20 cellular contexts compared by ENCODE assay signal in genomic region chr13:40484981-40485380, GRCh38.
A peak's percentile ranks its signal among the peaks of the same experiment; 100 is the strongest.
DNase-seq lines count a peak whose midpoint lies in the region; ATAC-seq and TF ChIP-seq lines count a peak whose summit lies in the region.
"Had no signal": no experiment of that assay in that cellular context is flagged by ENCODE, and none has a peak within 500 bp of the region (broad histone marks: within the 10 kb centered on the region; RNA-seq: fewer than 3 reads in every experiment).

No MANE protein-coding gene starts in this region.

- H3K27ac Mint-ChIP-seq in activated naive CD4-positive, alpha-beta T cell treated with anti-CD3 and anti-CD28 coated beads for 36 hours, result peak overlapping the region; percentile 65
- H3K27ac Mint-ChIP-seq: progenitor cell of endocrine pancreas had no signal

- no peaks in the 10 kb centered on the region for H3K36me3 ChIP-seq in body of pancreas (replicated peaks in 1 of 2; ENCODE audit: insufficient read depth in 1 of 2, low read depth in 2 of 2)
- H3K36me3 ChIP-seq: heart right ventricle, suprapubic skin had no signal

- peak; percentile 66 for ATAC-seq in body of pancreas
- ATAC-seq in HG03469 (IDR thresholded peaks at IDR 0.05; ENCODE audit: unreplicated experiment), result no peak
- ATAC-seq: HCT116 had no signal

- H3K9me3 Mint-ChIP-seq in activated naive CD4-positive, alpha-beta T cell treated with anti-CD3 and anti-CD28 coated beads for 36 hours, result peaks cover 7% of the 10 kb centered on the region

- intact Hi-C loops in activated naive CD4-positive, alpha-beta T cell treated with anti-CD3 and anti-CD28 coated beads for 36 hours (cut with micrococcal nuclease), result loop anchor here (1.0 to 10.0 kb wide), 17 partner anchors 33 to 708 kb away; partner anchors contain the start of gene MRPS31
- intact Hi-C loops in body of pancreas (cut with DNase I), result no loop called here

- no peak for DNase-seq in activated naive CD4-positive, alpha-beta T cell treated with anti-CD3 and anti-CD28 coated beads for 36 hours
- DNase-seq in activated naive CD4-positive, alpha-beta T cell treated with anti-CD3 and anti-CD28 coated beads, Interleukin-2, amount 50 U/mL, for 16 hours, result no peak
- DNase-seq in RWPE1 (ENCODE audit: low spot score) (no peak), body of pancreas (peak; percentile 58 to 86 (median 78)), NCI-H1436 treated with DMSO at 0.1 percent for 48 hours (lab: John Stamatoyannopoulos, UW) (no peak), OCI-M2 (lab: John Stamatoyannopoulos, UW; ENCODE audit: unreplicated experiment) (no peak)
- DNase-seq in stimulated activated CD8-positive, alpha-beta memory T cell treated with anti-CD3 and anti-CD28 coated beads, Interleukin-4, amount 100 ng/mL, for 48 hours, result peak; percentile 36
- DNase-seq: anterior cingulate cortex, cortex of kidney, DMS53, heart right ventricle, KG1, NCI-H1930, NCI-H774, RPMI8226, T1000 had no signal

- CTCF ChIA-PET in activated naive CD4-positive, alpha-beta T cell treated with anti-CD3 and anti-CD28 coated beads for 36 hours (lab: Charles Lee), result interaction anchor here (1.0 to 1.8 kb wide), 3 partner anchors 12 to 197 kb away, joined by 4 to 6 read pairs (median 5); no protein-coding TSS in a partner anchor
- CTCF ChIA-PET in RWPE1 (lab: Yijun Ruan, JAX), result no interaction called here

- no peaks in the 10 kb centered on the region for H3K27me3 Mint-ChIP-seq in activated naive CD4-positive, alpha-beta T cell treated with anti-CD3 and anti-CD28 coated beads for 36 hours (ENCODE audit: low read depth)

- 54 to 72% methylated on average over 7 of the region's 7 CpGs for WGBS in body of pancreas, 2 donors

- H3K4me3 Mint-ChIP-seq in activated naive CD4-positive, alpha-beta T cell treated with anti-CD3 and anti-CD28 coated beads for 36 hours, result no peak overlapping the region

- peaks cover 4% of the 10 kb centered on the region for H3K36me3 Mint-ChIP-seq in activated naive CD4-positive, alpha-beta T cell treated with anti-CD3 and anti-CD28 coated beads for 36 hours (ENCODE audit: low read depth)

- no peak for TF ChIP-seq POLR2A in body of pancreas (IDR thresholded peaks at IDR 0.05)

- H3K27ac ChIP-seq in RWPE1 (peak overlapping the region; percentile 56), body of pancreas (no peak overlapping the region)
- H3K27ac ChIP-seq: suprapubic skin had no signal

- H3K27me3 ChIP-seq in body of pancreas, result no peaks in the 10 kb centered on the region
- H3K27me3 ChIP-seq: heart right ventricle had no signal

- no peak overlapping the region for H3K4me3 ChIP-seq in body of pancreas
- H3K4me3 ChIP-seq: heart right ventricle, suprapubic skin had no signal

- peaks cover 85% of the 10 kb centered on the region for H3K4me1 Mint-ChIP-seq in activated naive CD4-positive, alpha-beta T cell treated with anti-CD3 and anti-CD28 coated beads for 36 hours (ENCODE audit: low read depth)

- POLR2A ChIA-PET in RWPE1 (lab: Yijun Ruan, JAX; ENCODE audit: low non-redundant PET), result no interaction called here

- peaks cover 19% of the 10 kb centered on the region for H3K4me1 ChIP-seq in body of pancreas

- H3K9me3 ChIP-seq in body of pancreas, result no peaks in the 10 kb centered on the region
- H3K9me3 ChIP-seq: heart right ventricle, suprapubic skin had no signal

- TF ChIP-seq CTCF in RWPE1 (conservative IDR thresholded peaks at IDR 0.05; ENCODE audit: low read depth) (no peak), body of pancreas (IDR thresholded peaks at IDR 0.05) (peak in 1 of 7 experiments; percentile 22)

Comparison
In these comparisons a context has a peak if more than half of its experiments do, and no peak if none do; other contexts are left out.
1. DNase-seq: peak in body of pancreas (4 of 4) and stimulated activated CD8-positive, alpha-beta memory T cell treated with anti-CD3 and anti-CD28 coated beads, Interleukin-4, amount 100 ng/mL, for 48 hours (single experiment); none in activated naive CD4-positive, alpha-beta T cell treated with anti-CD3 and anti-CD28 coated beads for 36 hours (single experiment), activated naive CD4-positive, alpha-beta T cell treated with anti-CD3 and anti-CD28 coated beads, Interleukin-2, amount 50 U/mL, for 16 hours (single experiment), RWPE1 (single experiment), NCI-H1436 treated with DMSO at 0.1 percent for 48 hours (single experiment) and OCI-M2 (single experiment).